In the genomic region with DNA sequence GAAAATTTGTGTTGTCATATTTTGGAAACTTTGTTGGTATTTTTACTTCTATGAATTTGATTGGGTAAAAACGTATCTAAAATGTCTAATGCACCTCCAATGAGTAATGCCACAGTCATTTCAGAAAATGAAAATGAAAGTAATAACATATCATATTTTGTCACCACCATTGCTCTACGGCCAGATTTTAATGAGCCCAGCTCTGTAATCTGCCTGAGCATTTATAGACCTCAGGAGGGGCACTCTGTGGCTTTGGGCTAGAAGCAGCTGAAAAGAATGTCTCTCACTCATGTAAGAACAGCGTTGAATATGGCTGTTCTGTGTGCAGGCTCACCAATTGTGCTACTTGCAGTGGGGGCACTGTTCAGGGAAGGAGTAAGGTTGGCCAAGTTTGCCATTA, we compare ENCODE assay signal across 8 cellular contexts.
DNase-seq lines count a peak whose midpoint lies in the region; ATAC-seq and TF ChIP-seq lines count a peak whose summit lies in the region.

No MANE protein-coding gene starts in this region.

- H3K36me3 Mint-ChIP-seq in memory B cell = no peaks in the 10 kb centered on the region

- no peaks in the 10 kb centered on the region for H3K9me3 Mint-ChIP-seq in memory B cell

- ATAC-seq in HG02938 (IDR thresholded peaks at IDR 0.05; ENCODE audit: unreplicated experiment) = peak; percentile 84
- peak; percentile 54 for ATAC-seq in memory B cell (ENCODE audit: low read depth)

- H3K4me1 Mint-ChIP-seq in memory B cell = peaks cover 5% of the 10 kb centered on the region

- CTCF ChIA-PET in HEK293T (lab: Yijun Ruan, JAX) = no interaction called here

- H3K9ac ChIP-seq in SK-N-MC (ENCODE audit: insufficient read length) = no peak overlapping the region

- no peaks in the 10 kb centered on the region for H3K27me3 Mint-ChIP-seq in memory B cell

- no peaks in the 10 kb centered on the region for H3K36me3 ChIP-seq in SK-N-MC (ENCODE audit: insufficient read depth, low read length)

- peak overlapping the region; percentile 19; the same call in 1 of the 2 replicates for H3K4me3 ChIP-seq in SK-N-MC

- H3K27ac ChIP-seq in SK-N-MC = no peak overlapping the region

- POLR2A ChIA-PET in HEK293T (lab: Yijun Ruan, JAX) = no interaction called here

- DNase-seq in NCI-H2227 (lab: John Stamatoyannopoulos, UW; ENCODE audit: unreplicated experiment) (peak; percentile 11), NCI-H2227 treated with DMSO at 0.1 percent for 48 hours (lab: John Stamatoyannopoulos, UW) (no peak), SK-N-MC (ENCODE audit: low read depth, low spot score) (no peak), memory B cell (ENCODE audit: low spot score in 2 of 2) (no peak), superior temporal gyrus (ENCODE audit: extremely low spot score) (no peak), NCI-H82 treated with DMSO at 0.1 percent for 48 hours (lab: John Stamatoyannopoulos, UW; ENCODE audit: unreplicated experiment) (no peak), HEK293T (ENCODE audit: extremely low spot score) (no peak)

- H3K4me3 Mint-ChIP-seq in memory B cell = peak overlapping the region; percentile 70

- peak overlapping the region; percentile 41 for H3K27ac Mint-ChIP-seq in memory B cell

- no peaks in the 10 kb centered on the region for H3K9me3 ChIP-seq in SK-N-MC (ENCODE audit: low read depth, low read length)

TF ChIP-seq in HEK293T, 16 proteins besides CTCF, POLR2A, EP300 and RAD21:
- TF ChIP-seq TARDBP (IDR thresholded peaks at IDR 0.05) = no peak
- no peak for TF ChIP-seq FOXM1 (IDR thresholded peaks at IDR 0.05; ENCODE audit: borderline replicate concordance)
- no peak for TF ChIP-seq LEF1 (IDR thresholded peaks at IDR 0.05; ENCODE audit: borderline replicate concordance)
